Comparison of ENCODE assay signal across 1 cellular context in genomic region chr19:47229674-47230121, GRCh38.
TF ChIP-seq lines count a peak whose summit lies in the region.

No MANE protein-coding gene starts in this region.

TF ChIP-seq in HEK293, 187 proteins besides CTCF, POLR2A, EP300 and RAD21 (continued from another document):
- TF ChIP-seq, protein P1, sequence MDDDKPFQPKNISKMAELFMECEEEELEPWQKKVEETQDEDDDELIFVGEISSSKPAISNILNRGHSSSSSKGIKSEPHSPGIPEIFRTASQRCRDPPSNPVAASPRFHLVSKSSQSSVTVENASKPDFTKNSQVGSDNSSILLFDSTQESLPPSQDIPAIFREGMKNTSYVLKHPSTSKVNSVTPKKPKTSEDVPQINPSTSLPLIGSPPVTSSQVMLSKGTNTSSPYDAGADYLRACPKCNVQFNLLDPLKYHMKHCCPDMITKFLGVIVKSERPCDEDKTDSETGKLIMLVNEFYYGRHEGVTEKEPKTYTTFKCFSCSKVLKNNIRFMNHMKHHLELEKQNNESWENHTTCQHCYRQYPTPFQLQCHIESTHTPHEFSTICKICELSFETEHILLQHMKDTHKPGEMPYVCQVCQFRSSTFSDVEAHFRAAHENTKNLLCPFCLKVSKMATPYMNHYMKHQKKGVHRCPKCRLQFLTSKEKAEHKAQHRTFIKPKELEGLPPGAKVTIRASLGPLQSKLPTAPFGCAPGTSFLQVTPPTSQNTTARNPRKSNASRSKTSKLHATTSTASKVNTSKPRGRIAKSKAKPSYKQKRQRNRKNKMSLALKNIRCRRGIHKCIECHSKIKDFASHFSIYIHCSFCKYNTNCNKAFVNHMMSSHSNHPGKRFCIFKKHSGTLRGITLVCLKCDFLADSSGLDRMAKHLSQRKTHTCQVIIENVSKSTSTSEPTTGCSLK (tag by site-specific recombination; IDR thresholded peaks at IDR 0.05) = no peak
- TF ChIP-seq MZF1 (tag by site-specific recombination; IDR thresholded peaks at IDR 0.05; ENCODE audit: borderline replicate concordance) (no peak), ZNF596 (tag by site-specific recombination; IDR thresholded peaks at IDR 0.05) (no peak), ZNF660 (tag by site-specific recombination; IDR thresholded peaks at IDR 0.05) (no peak), ZNF391 (tag by site-specific recombination; IDR thresholded peaks at IDR 0.05; ENCODE audit: borderline replicate concordance, low read depth) (0 out of 2 replicates have a peak, but pooled peaks have one; percentile 91), ZNF23 (tag by site-specific recombination; IDR thresholded peaks at IDR 0.05; ENCODE audit: borderline replicate concordance) (0 out of 2 replicates have a peak, but pooled peaks have one; percentile 60), BCL11B (tag by site-specific recombination; IDR thresholded peaks at IDR 0.05; ENCODE audit: low read depth) (peak; percentile 56; the same call in 1 of the 2 replicates), ZNF791 (tag by site-specific recombination; IDR thresholded peaks at IDR 0.05) (0 out of 2 replicates have a peak, but pooled peaks have one; percentile 1), ZNF184 (tag by site-specific recombination; IDR thresholded peaks at IDR 0.05) (no peak), ZNF704 (tag by site-specific recombination; IDR thresholded peaks at IDR 0.05) (no peak), KLF8 (tag by site-specific recombination; IDR thresholded peaks at IDR 0.05) (peak; percentile 89), ZNF121 (tag by site-specific recombination; IDR thresholded peaks at IDR 0.05) (peak; percentile 13; the same call in 1 of the 2 replicates), GLIS2 (tag by site-specific recombination; IDR thresholded peaks at IDR 0.05) (no peak), ZBTB8A (tag by site-specific recombination; IDR thresholded peaks at IDR 0.05) (no peak), GFI1B (tag by site-specific recombination; IDR thresholded peaks at IDR 0.05) (no peak), ZNF292 (tag by site-specific recombination; IDR thresholded peaks at IDR 0.05; ENCODE audit: borderline replicate concordance, low read depth) (no peak), ZNF621 (tag by site-specific recombination; IDR thresholded peaks at IDR 0.05) (no peak), ZNF776 (tag by site-specific recombination; IDR thresholded peaks at IDR 0.05; ENCODE audit: borderline replicate concordance) (no peak), ZNF174 (tag by site-specific recombination; IDR thresholded peaks at IDR 0.05) (no peak), REPIN1 (tag by site-specific recombination; IDR thresholded peaks at IDR 0.05; ENCODE audit: low read depth) (peak; percentile 79; the same call in 1 of the 2 replicates), AEBP2 (tag by site-specific recombination; IDR thresholded peaks at IDR 0.05; ENCODE audit: borderline replicate concordance) (no peak), ZNF10 (tag by site-specific recombination; IDR thresholded peaks at IDR 0.05) (peak; percentile 54; the same call in 1 of the 2 replicates), ZNF114 (tag by site-specific recombination; IDR thresholded peaks at IDR 0.05) (no peak), ZNF133 (tag by site-specific recombination; IDR thresholded peaks at IDR 0.05) (no peak), ZBTB7A (tag by site-specific recombination; IDR thresholded peaks at IDR 0.05; ENCODE audit: low read depth) (no peak), ZNF837 (tag by site-specific recombination; IDR thresholded peaks at IDR 0.05) (peak; percentile 95; the same call in 1 of the 2 replicates), ZNF311 (tag by site-specific recombination; IDR thresholded peaks at IDR 0.05; ENCODE audit: borderline replicate concordance) (no peak), PRDM6 (tag by site-specific recombination; IDR thresholded peaks at IDR 0.05) (no peak), ZNF302 (tag by site-specific recombination; IDR thresholded peaks at IDR 0.05; ENCODE audit: low read depth) (no peak), ZNF138 (tag by site-specific recombination; IDR thresholded peaks at IDR 0.05; ENCODE audit: borderline replicate concordance) (peak; percentile 4; the same call in 1 of the 2 replicates), ZNF394 (tag by site-specific recombination; IDR thresholded peaks at IDR 0.05; ENCODE audit: borderline replicate concordance) (no peak), ZNF768 (tag by site-specific recombination; IDR thresholded peaks at IDR 0.05) (no peak; the same call in 1 of the 2 replicates), ZNF19 (tag by site-specific recombination; IDR thresholded peaks at IDR 0.05; ENCODE audit: low read depth) (0 out of 2 replicates have a peak, but pooled peaks have one; percentile 0), ZEB2 (tag by site-specific recombination; IDR thresholded peaks at IDR 0.05) (peak; percentile 46; the same call in 1 of the 2 replicates), ZNF558 (tag by site-specific recombination; IDR thresholded peaks at IDR 0.05) (no peak), ZNF670 (tag by site-specific recombination; IDR thresholded peaks at IDR 0.05; ENCODE audit: low read depth) (no peak), ZNF76 (tag by site-specific recombination; IDR thresholded peaks at IDR 0.05; ENCODE audit: borderline replicate concordance, low read depth) (no peak)
- TF ChIP-seq, protein P2, sequence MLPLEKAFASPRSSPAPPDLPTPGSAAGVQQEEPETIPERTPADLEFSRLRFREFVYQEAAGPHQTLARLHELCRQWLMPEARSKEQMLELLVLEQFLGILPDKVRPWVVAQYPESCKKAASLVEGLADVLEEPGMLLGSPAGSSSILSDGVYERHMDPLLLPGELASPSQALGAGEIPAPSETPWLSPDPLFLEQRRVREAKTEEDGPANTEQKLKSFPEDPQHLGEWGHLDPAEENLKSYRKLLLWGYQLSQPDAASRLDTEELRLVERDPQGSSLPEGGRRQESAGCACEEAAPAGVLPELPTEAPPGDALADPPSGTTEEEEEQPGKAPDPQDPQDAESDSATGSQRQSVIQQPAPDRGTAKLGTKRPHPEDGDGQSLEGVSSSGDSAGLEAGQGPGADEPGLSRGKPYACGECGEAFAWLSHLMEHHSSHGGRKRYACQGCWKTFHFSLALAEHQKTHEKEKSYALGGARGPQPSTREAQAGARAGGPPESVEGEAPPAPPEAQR (tag by site-specific recombination; IDR thresholded peaks at IDR 0.05) = no peak; the same call in 1 of the 2 replicates
- TF ChIP-seq, protein P3, sequence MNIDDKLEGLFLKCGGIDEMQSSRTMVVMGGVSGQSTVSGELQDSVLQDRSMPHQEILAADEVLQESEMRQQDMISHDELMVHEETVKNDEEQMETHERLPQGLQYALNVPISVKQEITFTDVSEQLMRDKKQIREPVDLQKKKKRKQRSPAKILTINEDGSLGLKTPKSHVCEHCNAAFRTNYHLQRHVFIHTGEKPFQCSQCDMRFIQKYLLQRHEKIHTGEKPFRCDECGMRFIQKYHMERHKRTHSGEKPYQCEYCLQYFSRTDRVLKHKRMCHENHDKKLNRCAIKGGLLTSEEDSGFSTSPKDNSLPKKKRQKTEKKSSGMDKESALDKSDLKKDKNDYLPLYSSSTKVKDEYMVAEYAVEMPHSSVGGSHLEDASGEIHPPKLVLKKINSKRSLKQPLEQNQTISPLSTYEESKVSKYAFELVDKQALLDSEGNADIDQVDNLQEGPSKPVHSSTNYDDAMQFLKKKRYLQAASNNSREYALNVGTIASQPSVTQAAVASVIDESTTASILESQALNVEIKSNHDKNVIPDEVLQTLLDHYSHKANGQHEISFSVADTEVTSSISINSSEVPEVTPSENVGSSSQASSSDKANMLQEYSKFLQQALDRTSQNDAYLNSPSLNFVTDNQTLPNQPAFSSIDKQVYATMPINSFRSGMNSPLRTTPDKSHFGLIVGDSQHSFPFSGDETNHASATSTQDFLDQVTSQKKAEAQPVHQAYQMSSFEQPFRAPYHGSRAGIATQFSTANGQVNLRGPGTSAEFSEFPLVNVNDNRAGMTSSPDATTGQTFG (tag by site-specific recombination; IDR thresholded peaks at IDR 0.05; ENCODE audit: borderline replicate concordance) = 0 out of 2 replicates have a peak, but pooled peaks have one; percentile 5
- TF ChIP-seq, protein P4, sequence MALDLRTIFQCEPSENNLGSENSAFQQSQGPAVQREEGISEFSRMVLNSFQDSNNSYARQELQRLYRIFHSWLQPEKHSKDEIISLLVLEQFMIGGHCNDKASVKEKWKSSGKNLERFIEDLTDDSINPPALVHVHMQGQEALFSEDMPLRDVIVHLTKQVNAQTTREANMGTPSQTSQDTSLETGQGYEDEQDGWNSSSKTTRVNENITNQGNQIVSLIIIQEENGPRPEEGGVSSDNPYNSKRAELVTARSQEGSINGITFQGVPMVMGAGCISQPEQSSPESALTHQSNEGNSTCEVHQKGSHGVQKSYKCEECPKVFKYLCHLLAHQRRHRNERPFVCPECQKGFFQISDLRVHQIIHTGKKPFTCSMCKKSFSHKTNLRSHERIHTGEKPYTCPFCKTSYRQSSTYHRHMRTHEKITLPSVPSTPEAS (tag by site-specific recombination; IDR thresholded peaks at IDR 0.05) = peak; percentile 84
- TF ChIP-seq, protein P5, sequence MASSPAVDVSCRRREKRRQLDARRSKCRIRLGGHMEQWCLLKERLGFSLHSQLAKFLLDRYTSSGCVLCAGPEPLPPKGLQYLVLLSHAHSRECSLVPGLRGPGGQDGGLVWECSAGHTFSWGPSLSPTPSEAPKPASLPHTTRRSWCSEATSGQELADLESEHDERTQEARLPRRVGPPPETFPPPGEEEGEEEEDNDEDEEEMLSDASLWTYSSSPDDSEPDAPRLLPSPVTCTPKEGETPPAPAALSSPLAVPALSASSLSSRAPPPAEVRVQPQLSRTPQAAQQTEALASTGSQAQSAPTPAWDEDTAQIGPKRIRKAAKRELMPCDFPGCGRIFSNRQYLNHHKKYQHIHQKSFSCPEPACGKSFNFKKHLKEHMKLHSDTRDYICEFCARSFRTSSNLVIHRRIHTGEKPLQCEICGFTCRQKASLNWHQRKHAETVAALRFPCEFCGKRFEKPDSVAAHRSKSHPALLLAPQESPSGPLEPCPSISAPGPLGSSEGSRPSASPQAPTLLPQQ (tag by site-specific recombination; IDR thresholded peaks at IDR 0.05) = no peak; the same call in none of the 2 replicates
